Comparison of ENCODE assay signal across 1 cellular context in genomic region chr11:118176400-118177134, GRCh38.
TF ChIP-seq lines count a peak whose summit lies in the region.

A gene with protein sequence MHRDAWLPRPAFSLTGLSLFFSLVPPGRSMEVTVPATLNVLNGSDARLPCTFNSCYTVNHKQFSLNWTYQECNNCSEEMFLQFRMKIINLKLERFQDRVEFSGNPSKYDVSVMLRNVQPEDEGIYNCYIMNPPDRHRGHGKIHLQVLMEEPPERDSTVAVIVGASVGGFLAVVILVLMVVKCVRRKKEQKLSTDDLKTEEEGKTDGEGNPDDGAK (minus strand): TSS chr11:118176639. CDS start chr11:118176431, 208 bp downstream.

TF ChIP-seq in HepG2, 621 proteins besides CTCF, POLR2A, EP300 and RAD21:
- TF ChIP-seq ZNF142 (CRISPR knock-in tag; IDR thresholded peaks at IDR 0.05) (peak; percentile 100), ZNF768 (CRISPR knock-in tag; IDR thresholded peaks at IDR 0.05) (no peak), MZF1 (CRISPR knock-in tag; IDR thresholded peaks at IDR 0.05; ENCODE audit: borderline replicate concordance) (no peak), HNRNPK (IDR thresholded peaks at IDR 0.05; ENCODE audit: low read depth, low read length, poor library complexity, severe bottlenecking) (peak; percentile 22)
